14 cellular contexts compared by ENCODE assay signal in genomic region chr17:15918661-15919259, GRCh38. TPM values are rescaled to one million over a fixed set of nuclear protein-coding genes. Genes with fewer than 3 reads are reported as not detected.
DNase-seq lines count a peak whose midpoint lies in the region; TF ChIP-seq lines count a peak whose summit lies in the region.
"Had no signal": no experiment of that assay in that cellular context is flagged by ENCODE, and none has a peak within 500 bp of the region (broad histone marks: within the 10 kb centered on the region; RNA-seq: fewer than 3 reads in every experiment).

No MANE protein-coding gene starts in this region.

- no peak overlapping the region for H3K27ac ChIP-seq in left ventricle myocardium inferior (replicated peaks)
- H3K27ac ChIP-seq: WERI-Rb-1 had no signal

- DNase-seq in EL (peak; percentile 27), NCI-H2029 treated with DMSO at 0.1 percent for 48 hours (lab: John Stamatoyannopoulos, UW) (peak; percentile 39), left ventricle myocardium inferior (peak; percentile 37), posterior vena cava (ENCODE audit: low spot score) (peak; percentile 18), NCI-H2171 treated with DMSO at 0.1 percent for 48 hours (lab: John Stamatoyannopoulos, UW) (no peak), epidermal melanocyte (ENCODE audit: insufficient read length, low spot score) (no peak), DMS79 (lab: John Stamatoyannopoulos, UW) (no peak)
- DNase-seq: activated CD8-positive, alpha-beta T cell treated with anti-CD3 and anti-CD28 coated beads, Interleukin-2, amount 10 ng/mL, durations not matched to agents 7 days and 5 days; activated naive CD8-positive, alpha-beta T cell treated with anti-CD3 and anti-CD28 coated beads, Interleukin-2, amount 10 ng/mL, durations not matched to agents 7 days and 5 days; immature natural killer cell; occipital lobe; SHP77; stimulated activated CD4-positive, alpha-beta T cell treated with anti-CD3 and anti-CD28 coated beads, Interleukin-2, amount 100 ng/mL, for 48 hours; WERI-Rb-1 had no signal

- peaks cover 19% of the 10 kb centered on the region for H3K27me3 ChIP-seq in left ventricle myocardium inferior (ENCODE audit: low read depth)

- no peaks in the 10 kb centered on the region for H3K36me3 ChIP-seq in left ventricle myocardium inferior
- H3K36me3 ChIP-seq: WERI-Rb-1 had no signal

- no peak for TF ChIP-seq CTCF in left ventricle myocardium inferior (IDR thresholded peaks at IDR 0.05; ENCODE audit: borderline replicate concordance)

- H3K4me3 ChIP-seq in left ventricle myocardium inferior: no peak overlapping the region

- peaks cover 18% of the 10 kb centered on the region for H3K4me1 ChIP-seq in left ventricle myocardium inferior

- H3K9me3 ChIP-seq in left ventricle myocardium inferior (replicated peaks): peaks cover 3% of the 10 kb centered on the region

- intact Hi-C loops in left ventricle myocardium inferior (cut with micrococcal nuclease): no loop called here
- intact Hi-C loops in posterior vena cava (cut with DNase I): no loop called here

RNA-seq across cellular contexts. Expression of gene ADORA2B, which starts 26.2 kb away (rescaled TPM):
- 0.55 TPM for total RNA-seq in left ventricle myocardium inferior
- total RNA-seq in posterior vena cava: under 1 TPM; 0.74 to 0.86 TPM

Comparison
In these comparisons a context has a peak if more than half of its experiments do, and no peak if none do; other contexts are left out.
1. DNase-seq: peak in EL (single experiment), NCI-H2029 treated with DMSO at 0.1 percent for 48 hours (single experiment), left ventricle myocardium inferior (single experiment) and posterior vena cava (single experiment); none in NCI-H2171 treated with DMSO at 0.1 percent for 48 hours (single experiment), epidermal melanocyte (single experiment) and DMS79 (single experiment).